In genomic region chr12:13211859-13212664, GRCh38 we compare ENCODE assay signal across 8 cellular contexts. TPM values are rescaled to one million over a fixed set of nuclear protein-coding genes. Genes with fewer than 3 reads are reported as not detected.
DNase-seq lines count a peak whose midpoint lies in the region; ATAC-seq, FAIRE-seq and TF ChIP-seq lines count a peak whose summit lies in the region.

No MANE protein-coding gene starts in this region.

- FAIRE-seq in pancreas (lab: Jason Lieb, UNC): no peak

- H3K27ac ChIP-seq in DND-41 (ENCODE audit: low read length) (no peak overlapping the region), KMS-11 (no peak overlapping the region), pancreas (no peak overlapping the region), upper lobe of left lung (peak overlapping the region in 1 of 4 donors; percentile 36)

- H3K4me3 Mint-ChIP-seq in activated T-helper 1 cell treated with anti-CD3 and anti-CD28 coated beads, Interleukin-12 subunit alpha, Interleukin-12 subunit beta, Interleukin-2, Interleukin-4 antibody, amounts not matched to agents 30 ng/mL and 10 ng/mL and 1 ng/mL, durations not matched to agents 14 hours and 24 hours and 36 hours: no peak overlapping the region

- H3K9me3 Mint-ChIP-seq in activated T-helper 1 cell treated with anti-CD3 and anti-CD28 coated beads, Interleukin-12 subunit alpha, Interleukin-12 subunit beta, Interleukin-2, Interleukin-4 antibody, amounts not matched to agents 30 ng/mL and 10 ng/mL and 1 ng/mL, durations not matched to agents 14 hours and 24 hours and 36 hours: no peaks in the 10 kb centered on the region

- H3K9ac ChIP-seq in DND-41 (ENCODE audit: low read depth, low read length) (no peak overlapping the region), KMS-11 (no peak overlapping the region)

- DNase-seq in DND-41 (peak; percentile 66), RPMI7951 (ENCODE audit: low read depth) (peak; percentile 62), fibroblast of villous mesenchyme (ENCODE audit: low read depth) (peak; percentile 80), pancreas (peak in 4 of 6 donors; percentile 39 to 77 (median 47)), upper lobe of left lung (peak in 1 of 2 donors; percentile 42)
- DNase-seq in activated T-helper 1 cell treated with anti-CD3 and anti-CD28 coated beads, Interleukin-12 subunit alpha, Interleukin-12 subunit beta, Interleukin-2, Interleukin-4 antibody, amounts not matched to agents 30 ng/mL and 10 ng/mL and 1 ng/mL, durations not matched to agents 14 hours and 24 hours and 36 hours (ENCODE audit: low spot score): peak; percentile 62

- H3K4me1 ChIP-seq in DND-41 (ENCODE audit: insufficient read depth, low read length) (peaks cover 4% of the 10 kb centered on the region; the same call in 1 of the 2 replicates), KMS-11 (ENCODE audit: low read depth, poor library complexity, severe bottlenecking) (peaks cover 6% of the 10 kb centered on the region), pancreas (no peaks in the 10 kb centered on the region), upper lobe of left lung (peaks cover 42 to 51% (median 44%) of the 10 kb centered on the region in 4 donors)

- no peaks in the 10 kb centered on the region for H3K27me3 Mint-ChIP-seq in activated T-helper 1 cell treated with anti-CD3 and anti-CD28 coated beads, Interleukin-12 subunit alpha, Interleukin-12 subunit beta, Interleukin-2, Interleukin-4 antibody, amounts not matched to agents 30 ng/mL and 10 ng/mL and 1 ng/mL, durations not matched to agents 14 hours and 24 hours and 36 hours (ENCODE audit: insufficient read depth)

- H3K4me2 ChIP-seq in DND-41 (ENCODE audit: insufficient read depth, low read length) (no peak overlapping the region), KMS-11 (no peak overlapping the region)

- ATAC-seq in DND-41 (ENCODE audit: insufficient read depth, low read depth) (peak; percentile 60; the same call in 2 of the 3 replicates), pancreas (peak; percentile 73 to 91 (median 85)), upper lobe of left lung (ENCODE audit: low FRiP score in 2 of 2) (peak in 1 of 2 donors; percentile 18), HG03342 (IDR thresholded peaks at IDR 0.05; ENCODE audit: unreplicated experiment) (no peak)

- H3K9me3 ChIP-seq in DND-41 (ENCODE audit: insufficient read depth, low read length, severe bottlenecking): no peaks in the 10 kb centered on the region
- H3K9me3 ChIP-seq in pancreas: no peaks in the 10 kb centered on the region
- no peaks in the 10 kb centered on the region for H3K9me3 ChIP-seq in upper lobe of left lung

- H4K20me1 ChIP-seq in DND-41 (ENCODE audit: insufficient read depth, low read length) (no peaks in the 10 kb centered on the region), KMS-11 (ENCODE audit: insufficient read depth) (no peaks in the 10 kb centered on the region)

- 40 to 43% methylated on average over 8 of the region's 8 CpGs for WGBS in pancreas, 2 donors
- 58 to 75% methylated on average over 8 of the region's 8 CpGs for WGBS in upper lobe of left lung, 2 donors

- H3K27ac Mint-ChIP-seq in activated T-helper 1 cell treated with anti-CD3 and anti-CD28 coated beads, Interleukin-12 subunit alpha, Interleukin-12 subunit beta, Interleukin-2, Interleukin-4 antibody, amounts not matched to agents 30 ng/mL and 10 ng/mL and 1 ng/mL, durations not matched to agents 14 hours and 24 hours and 36 hours: peak overlapping the region; percentile 41

- H2AFZ ChIP-seq in DND-41 (ENCODE audit: low read depth, low read length) (peak overlapping the region; percentile 23; the same call in 1 of the 2 replicates), KMS-11 (ENCODE audit: low read depth) (peak overlapping the region; percentile 68)

- H3K79me2 ChIP-seq in DND-41 (ENCODE audit: insufficient read depth, low read length) (no peaks in the 10 kb centered on the region), KMS-11 (ENCODE audit: insufficient read depth, low read depth) (no peaks in the 10 kb centered on the region)

- no peaks in the 10 kb centered on the region for H3K36me3 Mint-ChIP-seq in activated T-helper 1 cell treated with anti-CD3 and anti-CD28 coated beads, Interleukin-12 subunit alpha, Interleukin-12 subunit beta, Interleukin-2, Interleukin-4 antibody, amounts not matched to agents 30 ng/mL and 10 ng/mL and 1 ng/mL, durations not matched to agents 14 hours and 24 hours and 36 hours (ENCODE audit: low read depth)

- no peak for TF ChIP-seq EP300 in upper lobe of left lung (IDR thresholded peaks at IDR 0.05)

- no peak overlapping the region for H3K4me3 ChIP-seq in DND-41 (ENCODE audit: low read depth in 1 of 2, low read length in 2 of 2)
- no peak overlapping the region for H3K4me3 ChIP-seq in KMS-11 (IDR thresholded peaks at IDR 0.05; ENCODE audit: insufficient read depth, low read depth, low read length)
- no peak overlapping the region for H3K4me3 ChIP-seq in fibroblast of villous mesenchyme (ENCODE audit: low read depth, low read length)
- no peak overlapping the region for H3K4me3 ChIP-seq in pancreas
- H3K4me3 ChIP-seq in upper lobe of left lung: no peak overlapping the region

- TF ChIP-seq CTCF in DND-41 (IDR thresholded peaks at IDR 0.05; ENCODE audit: borderline replicate concordance, extremely low read depth, low read length, poor library complexity, severe bottlenecking): peak; percentile 85
- TF ChIP-seq CTCF in KMS-11 (conservative IDR thresholded peaks at IDR 0.05; ENCODE audit: low read depth, low read length): peak; percentile 75
- TF ChIP-seq CTCF in fibroblast of villous mesenchyme (IDR thresholded peaks at IDR 0.05; ENCODE audit: insufficient read depth, low read depth, low read length): peak; percentile 79
- peak; percentile 68 to 87 (median 75) for TF ChIP-seq CTCF in pancreas (IDR thresholded peaks at IDR 0.05)
- TF ChIP-seq CTCF in upper lobe of left lung (IDR thresholded peaks at IDR 0.05): peak; percentile 41 to 73 (median 67)

- intact Hi-C loops in activated T-helper 1 cell treated with anti-CD3 and anti-CD28 coated beads, Interleukin-12 subunit alpha, Interleukin-12 subunit beta, Interleukin-2, Interleukin-4 antibody, amounts not matched to agents 30 ng/mL and 10 ng/mL and 1 ng/mL, durations not matched to agents 14 hours and 24 hours and 36 hours (cut with micrococcal nuclease): loop anchor here (1.0 to 2.0 kb wide), 9 partner anchors 16 to 423 kb away; partner anchors contain the start of genes EMP1, FAM234B and HEBP1
- intact Hi-C loops in pancreas (cut with DNase I): loop anchor here (5.0 to 10.0 kb wide), 2 partner anchors 295 to 307 kb away; no protein-coding TSS in a partner anchor

- peaks cover 53% of the 10 kb centered on the region for H3K4me1 Mint-ChIP-seq in activated T-helper 1 cell treated with anti-CD3 and anti-CD28 coated beads, Interleukin-12 subunit alpha, Interleukin-12 subunit beta, Interleukin-2, Interleukin-4 antibody, amounts not matched to agents 30 ng/mL and 10 ng/mL and 1 ng/mL, durations not matched to agents 14 hours and 24 hours and 36 hours (ENCODE audit: low read depth)

- H3K36me3 ChIP-seq in DND-41 (ENCODE audit: insufficient read depth, low read length) (no peaks in the 10 kb centered on the region), KMS-11 (ENCODE audit: insufficient read depth) (no peaks in the 10 kb centered on the region), pancreas (no peaks in the 10 kb centered on the region), upper lobe of left lung (peaks cover 15 to 59% (median 33%) of the 10 kb centered on the region in 4 donors)

- no peak for TF ChIP-seq POLR2A in upper lobe of left lung (IDR thresholded peaks at IDR 0.05)

- H3K27me3 ChIP-seq in DND-41 (ENCODE audit: insufficient read depth, low read length, poor library complexity) (peaks cover 9% of the 10 kb centered on the region), KMS-11 (ENCODE audit: insufficient read depth, low read depth) (no peaks in the 10 kb centered on the region), pancreas (no peaks in the 10 kb centered on the region), upper lobe of left lung (no peaks in the 10 kb centered on the region)

RNA-seq across cellular contexts. Expression of gene EMP1, which starts 15.5 kb away (rescaled TPM):
- total RNA-seq in RPMI7951 (2014; rRNA removed; shearing (Covaris generic)): 71.3 and 120 TPM in 2 replicates
- total RNA-seq in activated T-helper 1 cell treated with anti-CD3 and anti-CD28 coated beads, Interleukin-12 subunit alpha, Interleukin-12 subunit beta, Interleukin-2, Interleukin-4 antibody, amounts not matched to agents 30 ng/mL and 10 ng/mL and 1 ng/mL, durations not matched to agents 14 hours and 24 hours and 36 hours: 29.6 and 33.6 TPM in 2 replicates
- 52.2 and 75.6 TPM in 2 replicates for total RNA-seq in fibroblast of villous mesenchyme
- 10 to 100 TPM; 11.5 to 43.4 (median 31.4) TPM for total RNA-seq in pancreas
- 10 to 100 TPM in 1 of 2 donors, 1 to 10 TPM in 1; 5.8 to 10.2 TPM for polyA plus RNA-seq in pancreas
- 100 to 1,000 TPM in 4 of 6 donors, 10 to 100 TPM in 2; 18.9 to 360 (median 165) TPM for total RNA-seq in upper lobe of left lung
